In the genomic region with DNA sequence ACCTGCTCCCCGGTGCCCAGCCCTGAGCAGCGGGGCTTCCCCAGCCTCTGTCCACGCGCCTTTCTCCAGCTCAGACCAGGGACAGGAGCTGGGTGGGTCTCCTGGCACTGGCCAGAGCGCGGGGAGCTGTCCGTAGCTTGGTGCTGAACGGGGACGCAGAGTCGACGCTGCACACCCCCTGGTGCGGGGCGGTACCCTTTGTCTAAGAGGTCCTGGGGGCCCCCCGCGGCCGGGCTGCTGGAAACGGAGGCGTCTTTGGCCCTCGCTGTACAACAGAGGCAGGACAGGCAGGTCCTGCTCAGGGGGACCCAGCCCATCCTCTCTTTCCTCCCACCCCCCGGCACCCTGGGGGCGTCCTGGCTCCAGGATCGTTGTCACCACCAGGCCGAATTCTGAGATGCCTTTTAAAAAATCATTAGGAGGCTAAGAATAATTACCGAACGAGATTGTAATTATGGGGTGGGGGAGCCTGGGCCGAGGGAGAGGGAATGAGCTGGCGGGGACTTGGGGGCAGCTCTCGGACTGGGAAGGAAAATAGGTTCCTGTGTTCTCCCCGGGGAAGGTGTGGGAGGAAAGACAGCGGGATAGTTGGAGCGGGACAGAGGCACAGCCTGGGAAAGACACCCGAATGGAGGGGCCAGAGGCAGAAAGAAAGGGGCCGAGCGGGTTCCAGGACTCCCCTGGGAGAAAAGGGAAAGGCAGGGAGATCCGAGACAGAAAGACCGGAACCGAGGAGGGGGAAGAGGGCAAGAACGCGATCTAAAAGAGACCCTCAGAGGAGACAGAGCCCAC, we compare ENCODE assay signal across 1 cellular context.
TF ChIP-seq lines count a peak whose summit lies in the region.

No MANE protein-coding gene starts in this region.

TF ChIP-seq in SK-N-SH, 30 proteins besides CTCF, POLR2A, EP300 and RAD21 (continued from another document):
- TF ChIP-seq REST (IDR thresholded peaks at IDR 0.05; ENCODE audit: low read depth, low read length), result peak; percentile 94
